ENCODE assay signal across 8 cellular contexts in genomic region chr7:94087664-94088352, GRCh38.
DNase-seq lines count a peak whose midpoint lies in the region; ATAC-seq and TF ChIP-seq lines count a peak whose summit lies in the region.

No MANE protein-coding gene starts in this region.

- DNase-seq in CD1c-positive myeloid dendritic cell (ENCODE audit: extremely low spot score) (peak; percentile 64), NCI-H2171 (lab: John Stamatoyannopoulos, UW) (peak; percentile 40), endodermal cell (peak; percentile 77), midbrain (lab: John Stamatoyannopoulos, UW) (peak; percentile 11)
- DNase-seq in stimulated activated naive CD8-positive, alpha-beta T cell treated with anti-CD3 and anti-CD28 coated beads, Interleukin-15, Interleukin-2, amounts not matched to agents 100 U/mL and 50 U/mL, for 24 hours, result peak; percentile 33

- H3K9me3 ChIP-seq in endodermal cell (ENCODE audit: control insufficient read depth, low read length), result no peaks in the 10 kb centered on the region

- no peak overlapping the region for H3K27ac ChIP-seq in VCaP
- no peak overlapping the region for H3K27ac ChIP-seq in endodermal cell (ENCODE audit: low read depth, low read length)

- ATAC-seq in GM18909 (IDR thresholded peaks at IDR 0.05; ENCODE audit: poor library complexity, unreplicated experiment), result peak; percentile 99
- peak; percentile 98 for ATAC-seq in HG03103 (IDR thresholded peaks at IDR 0.05; ENCODE audit: low read depth, unreplicated experiment)
- ATAC-seq in stimulated activated naive CD8-positive, alpha-beta T cell treated with anti-CD3 and anti-CD28 coated beads, Interleukin-15, Interleukin-2, amounts not matched to agents 100 U/mL and 50 U/mL, for 24 hours, result peak; percentile 90

- H3K4me1 Mint-ChIP-seq in endodermal cell, result peaks cover 19% of the 10 kb centered on the region

- H3K27ac Mint-ChIP-seq in endodermal cell, result no peak overlapping the region

- no peaks in the 10 kb centered on the region for H3K36me3 ChIP-seq in endodermal cell (ENCODE audit: control insufficient read depth, insufficient read depth, low read length)

- peaks cover 9% of the 10 kb centered on the region for H3K4me1 ChIP-seq in endodermal cell (ENCODE audit: control insufficient read depth, insufficient read depth, low read length)

- peaks cover 2% of the 10 kb centered on the region for H3K27me3 Mint-ChIP-seq in endodermal cell (ENCODE audit: insufficient read depth)

- H3K9me3 Mint-ChIP-seq in endodermal cell, result no peaks in the 10 kb centered on the region

- H3K36me3 Mint-ChIP-seq in endodermal cell (ENCODE audit: low read depth), result no peaks in the 10 kb centered on the region

- TF ChIP-seq CTCF in VCaP (conservative IDR thresholded peaks at IDR 0.05) (peak; percentile 93), endodermal cell (conservative IDR thresholded peaks at IDR 0.05) (peak; percentile 93)

- no peak overlapping the region for H3K9ac ChIP-seq in endodermal cell (ENCODE audit: extremely low read depth, low read length, poor library complexity, severe bottlenecking)

- H3K27me3 ChIP-seq in endodermal cell (ENCODE audit: control insufficient read depth, insufficient read depth, low read length, poor library complexity, severe bottlenecking), result peaks cover 7% of the 10 kb centered on the region

- WGBS in endodermal cell (ENCODE audit: insufficient coverage in 1 of 2, insufficient read length in 1 of 2), 2 experiments, result 0 to 31% methylated on average over 1 to 6 of the region's 6 CpGs

- no peak overlapping the region for H3K4me3 ChIP-seq in endodermal cell (ENCODE audit: low read length)

- no peak overlapping the region for H3K4me3 Mint-ChIP-seq in endodermal cell

Comparison
In these comparisons a context has a peak if more than half of its experiments do, and no peak if none do; other contexts are left out.
1. DNase-seq: peak in every context shown above with its lines; median percentile 77 in endodermal cell; 64 in CD1c-positive myeloid dendritic cell; 40 in NCI-H2171; 33 in stimulated activated naive CD8-positive, alpha-beta T cell treated with anti-CD3 and anti-CD28 coated beads, Interleukin-15, Interleukin-2, amounts not matched to agents 100 U/mL and 50 U/mL, for 24 hours; 11 in midbrain.